ENCODE assay signal across 8 cellular contexts in genomic region chr22:33853200-33854097, GRCh38.
DNase-seq lines count a peak whose midpoint lies in the region; ATAC-seq and TF ChIP-seq lines count a peak whose summit lies in the region.

No MANE protein-coding gene starts in this region.

- CTCF ChIA-PET in mammary epithelial cell (lab: Charles Lee; ENCODE audit: low non-redundant PET), result no interaction called here

- H3K4me1 ChIP-seq in mammary epithelial cell (ENCODE audit: insufficient read depth, low read length), result peaks cover 4% of the 10 kb centered on the region
- H3K4me1 ChIP-seq in smooth muscle cell (ENCODE audit: low read depth), result peaks cover 19% of the 10 kb centered on the region

- DNase-seq in stimulated activated CD4-positive, alpha-beta T cell treated with anti-CD3 and anti-CD28 coated beads, Interleukin-2, amount 100 ng/mL, for 4 hours (ENCODE audit: low read depth), result peak; percentile 7
- no peak for DNase-seq in stimulated activated CD4-positive, alpha-beta T cell treated with anti-CD3 and anti-CD28 coated beads, Interleukin-12 subunit alpha, Interleukin-12 subunit beta, amount 100 ng/mL, for 4 hours
- DNase-seq in NCI-H526 (lab: John Stamatoyannopoulos, UW), result peak; percentile 91 to 96
- peak; percentile 71 for DNase-seq in mammary epithelial cell
- DNase-seq in iris pigment epithelial cell (ENCODE audit: low read depth), result peak; percentile 27
- no peak for DNase-seq in smooth muscle cell (lab: John Stamatoyannopoulos, UW; ENCODE audit: unreplicated experiment)

- no peaks in the 10 kb centered on the region for H3K9me3 ChIP-seq in mammary epithelial cell (replicated peaks; ENCODE audit: insufficient read depth, low read length)
- H3K9me3 ChIP-seq in smooth muscle cell (replicated peaks; ENCODE audit: low read depth), result no peaks in the 10 kb centered on the region

- no peaks in the 10 kb centered on the region for H3K79me2 ChIP-seq in mammary epithelial cell (ENCODE audit: insufficient read depth, low read length)
- peaks cover 5% of the 10 kb centered on the region for H3K79me2 ChIP-seq in smooth muscle cell (ENCODE audit: low read depth)

- H3K27me3 ChIP-seq in mammary epithelial cell (ENCODE audit: insufficient read depth, low read length) (no peaks in the 10 kb centered on the region), smooth muscle cell (ENCODE audit: low read depth) (no peaks in the 10 kb centered on the region)

- H3K9ac ChIP-seq in mammary epithelial cell (ENCODE audit: insufficient read depth, low read length), result peak overlapping the region; percentile 50
- no peak overlapping the region for H3K9ac ChIP-seq in smooth muscle cell (ENCODE audit: low read depth)

- dilution Hi-C loops in mammary epithelial cell (cut with HindIII; ENCODE audit: low sequenced_read_pairs), result no loop called here

- WGBS in mammary epithelial cell (ENCODE audit: low coverage, missing lambda C conversion rate), result 20% methylated on average over 9 of the region's 9 CpGs
- WGBS in smooth muscle cell (ENCODE audit: low lambda C conversion rate), result 82% methylated on average over 9 of the region's 9 CpGs

- BruUV-seq in mammary epithelial cell (replicated peaks; lab: Mats Ljungman, UMichigan), result no TSS peak

- no peak for TF ChIP-seq CTCF in mammary epithelial cell (conservative IDR thresholded peaks at IDR 0.05 in 1 of 2, IDR thresholded peaks at IDR 0.05 in 1 of 2; ENCODE audit: extremely low read depth in 1 of 2, insufficient read depth in 1 of 2, low read depth in 1 of 2, low read length in 2 of 2)
- TF ChIP-seq CTCF in smooth muscle cell (IDR thresholded peaks at IDR 0.05; ENCODE audit: borderline replicate concordance, insufficient read depth, poor library complexity, severe bottlenecking), result no peak

- H3F3A ChIP-seq in smooth muscle cell (ENCODE audit: low read depth), result no peaks in the 10 kb centered on the region

- H2AFZ ChIP-seq in mammary epithelial cell (ENCODE audit: low read depth, low read length) (peak overlapping the region; percentile 88), smooth muscle cell (ENCODE audit: low read depth) (no peak overlapping the region)

- in situ Hi-C loops in mammary epithelial cell (cut with MboI; ENCODE audit: low sequenced_read_pairs in 2 of 2), result loop anchor here in 1 of 2 donors (25.0 kb wide), 1 partner anchor 541 kb away; no protein-coding TSS in a partner anchor

- peak overlapping the region; percentile 57 for H3K27ac ChIP-seq in mammary epithelial cell (ENCODE audit: insufficient read depth, low read depth, low read length)
- H3K27ac ChIP-seq in smooth muscle cell (ENCODE audit: low read depth), result no peak overlapping the region

- peak overlapping the region; percentile 47 to 52 (median 51) for H3K4me3 ChIP-seq in mammary epithelial cell (replicated peaks in 1 of 3; ENCODE audit: insufficient read depth in 1 of 3, low read depth in 2 of 3, low read length in 3 of 3)
- peak overlapping the region; percentile 27 for H3K4me3 ChIP-seq in smooth muscle cell

- ATAC-seq in HG02852 (IDR thresholded peaks at IDR 0.05; ENCODE audit: unreplicated experiment) (peak; percentile 76), GM21367 (IDR thresholded peaks at IDR 0.05; ENCODE audit: unreplicated experiment) (no peak)

- H3K4me2 ChIP-seq in mammary epithelial cell (ENCODE audit: insufficient read depth, low read depth, low read length) (peak overlapping the region; percentile 88), smooth muscle cell (peak overlapping the region; percentile 40)

- no peaks in the 10 kb centered on the region for H4K20me1 ChIP-seq in mammary epithelial cell (ENCODE audit: insufficient read depth, low read length)
- peaks cover 7% of the 10 kb centered on the region for H4K20me1 ChIP-seq in smooth muscle cell (ENCODE audit: low read depth)

- H3K36me3 ChIP-seq in mammary epithelial cell (ENCODE audit: insufficient read depth, low read length) (no peaks in the 10 kb centered on the region), smooth muscle cell (ENCODE audit: low read depth) (no peaks in the 10 kb centered on the region)

- intact Hi-C loops in mammary epithelial cell (cut with micrococcal nuclease), result no loop called here

Comparison
In these comparisons a context has a peak if more than half of its experiments do, and no peak if none do; other contexts are left out.
1. DNase-seq: peak in stimulated activated CD4-positive, alpha-beta T cell treated with anti-CD3 and anti-CD28 coated beads, Interleukin-2, amount 100 ng/mL, for 4 hours (single experiment), NCI-H526 (2 of 2), mammary epithelial cell (single experiment) and iris pigment epithelial cell (single experiment); none in stimulated activated CD4-positive, alpha-beta T cell treated with anti-CD3 and anti-CD28 coated beads, Interleukin-12 subunit alpha, Interleukin-12 subunit beta, amount 100 ng/mL, for 4 hours (single experiment) and smooth muscle cell (single experiment).